20 cellular contexts compared by ENCODE assay signal in the genomic region with DNA sequence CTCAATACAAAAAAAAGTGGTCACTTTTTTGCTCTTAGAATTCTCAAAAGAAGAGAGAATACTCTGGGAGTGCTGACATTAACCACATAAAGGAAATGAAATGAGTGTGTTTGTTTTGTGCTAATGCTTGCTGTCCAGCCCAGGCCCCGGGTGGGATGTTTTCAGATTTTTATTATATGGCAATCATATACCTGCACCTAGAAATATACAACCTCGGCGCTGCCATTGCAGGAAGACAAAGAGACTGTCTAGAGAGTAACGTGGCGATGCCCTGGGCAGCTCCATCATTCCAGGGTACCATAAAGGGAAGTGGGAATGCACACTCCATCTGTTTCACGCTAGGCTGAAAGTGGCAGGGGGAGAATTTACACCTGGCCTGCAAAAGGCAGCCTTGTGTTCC.
"Had no signal": no experiment of that assay in that cellular context is flagged by ENCODE, and none has a peak within 500 bp of the region (broad histone marks: within the 10 kb centered on the region; RNA-seq: fewer than 3 reads in every experiment).

No MANE protein-coding gene starts in this region.

- H3K9me3 ChIP-seq: esophagus muscularis mucosa, gastroesophageal sphincter, heart left ventricle, left lung, lower lobe of right lung had no signal

- H3K9me3 Mint-ChIP-seq: immature natural killer cell, mesothelial cell of epicardium had no signal

- H3K4me3 ChIP-seq: coronary artery, dorsolateral prefrontal cortex, esophagus muscularis mucosa, gastroesophageal sphincter, heart left ventricle, hepatocyte, left lung, lower lobe of right lung had no signal

- DNase-seq: dermis blood vessel endothelial cell; dorsolateral prefrontal cortex; effector CD4-positive, alpha-beta T cell; effector memory CD4-positive, alpha-beta T cell; foreskin keratinocyte; heart left ventricle; hypothalamus; immature natural killer cell; islet precursor cell; kidney; kidney glomerular epithelial cell; left lung; left ventricle myocardium superior; lower lobe of right lung; mesenchymal stem cell had no signal

- H3K36me3 ChIP-seq: esophagus muscularis mucosa, gastroesophageal sphincter, heart left ventricle, left lung, lower lobe of right lung had no signal

- H3K4me1 Mint-ChIP-seq: immature natural killer cell had no signal

- H3K36me3 Mint-ChIP-seq: immature natural killer cell, mesothelial cell of epicardium had no signal

- H3K27ac Mint-ChIP-seq: immature natural killer cell, mesothelial cell of epicardium had no signal

- ATAC-seq: foreskin keratinocyte, gastroesophageal sphincter, heart left ventricle, left lung, left ventricle myocardium superior, lower lobe of right lung had no signal

- H3K4me1 ChIP-seq: lower lobe of right lung had no signal

- H3K4me3 Mint-ChIP-seq: immature natural killer cell, mesothelial cell of epicardium had no signal
